1 cellular context compared by ENCODE assay signal in the genomic region with DNA sequence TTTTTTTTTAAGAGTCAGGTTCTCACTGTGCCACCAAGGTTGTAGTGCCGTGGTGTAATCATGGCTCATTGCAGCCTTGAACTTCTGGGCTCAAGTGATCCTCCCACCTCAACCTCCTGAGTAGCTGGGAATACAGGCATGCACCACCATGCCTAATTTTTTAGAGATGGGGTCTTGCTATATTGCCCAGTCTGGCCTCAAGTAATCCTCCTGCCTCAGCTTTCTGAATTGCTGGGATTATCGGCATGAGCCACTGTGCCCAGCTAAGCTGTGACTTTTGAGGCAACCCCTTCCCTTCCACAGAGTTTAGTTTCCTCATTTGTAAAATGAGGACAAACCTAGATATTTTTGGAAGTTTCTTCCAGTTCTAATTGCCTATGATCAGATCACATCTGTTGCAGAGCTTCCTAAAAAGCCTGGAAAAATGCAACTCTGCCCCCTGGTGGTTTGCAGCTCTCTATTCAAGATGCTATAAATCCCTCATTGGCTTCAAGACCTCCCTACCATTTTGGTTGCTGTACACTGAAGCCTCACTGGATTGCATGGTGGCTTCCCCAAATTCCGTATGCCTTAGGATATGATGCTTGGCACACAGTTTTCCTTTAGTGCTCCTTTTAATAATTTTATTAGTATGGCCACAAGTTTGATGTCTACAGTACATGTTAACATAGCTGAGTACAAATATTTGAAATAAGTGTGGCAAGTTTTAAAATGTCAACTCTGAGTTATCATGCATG.
TF ChIP-seq lines count a peak whose summit lies in the region.

No MANE protein-coding gene starts in this region.

TF ChIP-seq in GM23338, 12 proteins besides CTCF, POLR2A, EP300 and RAD21 (continued from another document):
- TF ChIP-seq, protein P1, sequence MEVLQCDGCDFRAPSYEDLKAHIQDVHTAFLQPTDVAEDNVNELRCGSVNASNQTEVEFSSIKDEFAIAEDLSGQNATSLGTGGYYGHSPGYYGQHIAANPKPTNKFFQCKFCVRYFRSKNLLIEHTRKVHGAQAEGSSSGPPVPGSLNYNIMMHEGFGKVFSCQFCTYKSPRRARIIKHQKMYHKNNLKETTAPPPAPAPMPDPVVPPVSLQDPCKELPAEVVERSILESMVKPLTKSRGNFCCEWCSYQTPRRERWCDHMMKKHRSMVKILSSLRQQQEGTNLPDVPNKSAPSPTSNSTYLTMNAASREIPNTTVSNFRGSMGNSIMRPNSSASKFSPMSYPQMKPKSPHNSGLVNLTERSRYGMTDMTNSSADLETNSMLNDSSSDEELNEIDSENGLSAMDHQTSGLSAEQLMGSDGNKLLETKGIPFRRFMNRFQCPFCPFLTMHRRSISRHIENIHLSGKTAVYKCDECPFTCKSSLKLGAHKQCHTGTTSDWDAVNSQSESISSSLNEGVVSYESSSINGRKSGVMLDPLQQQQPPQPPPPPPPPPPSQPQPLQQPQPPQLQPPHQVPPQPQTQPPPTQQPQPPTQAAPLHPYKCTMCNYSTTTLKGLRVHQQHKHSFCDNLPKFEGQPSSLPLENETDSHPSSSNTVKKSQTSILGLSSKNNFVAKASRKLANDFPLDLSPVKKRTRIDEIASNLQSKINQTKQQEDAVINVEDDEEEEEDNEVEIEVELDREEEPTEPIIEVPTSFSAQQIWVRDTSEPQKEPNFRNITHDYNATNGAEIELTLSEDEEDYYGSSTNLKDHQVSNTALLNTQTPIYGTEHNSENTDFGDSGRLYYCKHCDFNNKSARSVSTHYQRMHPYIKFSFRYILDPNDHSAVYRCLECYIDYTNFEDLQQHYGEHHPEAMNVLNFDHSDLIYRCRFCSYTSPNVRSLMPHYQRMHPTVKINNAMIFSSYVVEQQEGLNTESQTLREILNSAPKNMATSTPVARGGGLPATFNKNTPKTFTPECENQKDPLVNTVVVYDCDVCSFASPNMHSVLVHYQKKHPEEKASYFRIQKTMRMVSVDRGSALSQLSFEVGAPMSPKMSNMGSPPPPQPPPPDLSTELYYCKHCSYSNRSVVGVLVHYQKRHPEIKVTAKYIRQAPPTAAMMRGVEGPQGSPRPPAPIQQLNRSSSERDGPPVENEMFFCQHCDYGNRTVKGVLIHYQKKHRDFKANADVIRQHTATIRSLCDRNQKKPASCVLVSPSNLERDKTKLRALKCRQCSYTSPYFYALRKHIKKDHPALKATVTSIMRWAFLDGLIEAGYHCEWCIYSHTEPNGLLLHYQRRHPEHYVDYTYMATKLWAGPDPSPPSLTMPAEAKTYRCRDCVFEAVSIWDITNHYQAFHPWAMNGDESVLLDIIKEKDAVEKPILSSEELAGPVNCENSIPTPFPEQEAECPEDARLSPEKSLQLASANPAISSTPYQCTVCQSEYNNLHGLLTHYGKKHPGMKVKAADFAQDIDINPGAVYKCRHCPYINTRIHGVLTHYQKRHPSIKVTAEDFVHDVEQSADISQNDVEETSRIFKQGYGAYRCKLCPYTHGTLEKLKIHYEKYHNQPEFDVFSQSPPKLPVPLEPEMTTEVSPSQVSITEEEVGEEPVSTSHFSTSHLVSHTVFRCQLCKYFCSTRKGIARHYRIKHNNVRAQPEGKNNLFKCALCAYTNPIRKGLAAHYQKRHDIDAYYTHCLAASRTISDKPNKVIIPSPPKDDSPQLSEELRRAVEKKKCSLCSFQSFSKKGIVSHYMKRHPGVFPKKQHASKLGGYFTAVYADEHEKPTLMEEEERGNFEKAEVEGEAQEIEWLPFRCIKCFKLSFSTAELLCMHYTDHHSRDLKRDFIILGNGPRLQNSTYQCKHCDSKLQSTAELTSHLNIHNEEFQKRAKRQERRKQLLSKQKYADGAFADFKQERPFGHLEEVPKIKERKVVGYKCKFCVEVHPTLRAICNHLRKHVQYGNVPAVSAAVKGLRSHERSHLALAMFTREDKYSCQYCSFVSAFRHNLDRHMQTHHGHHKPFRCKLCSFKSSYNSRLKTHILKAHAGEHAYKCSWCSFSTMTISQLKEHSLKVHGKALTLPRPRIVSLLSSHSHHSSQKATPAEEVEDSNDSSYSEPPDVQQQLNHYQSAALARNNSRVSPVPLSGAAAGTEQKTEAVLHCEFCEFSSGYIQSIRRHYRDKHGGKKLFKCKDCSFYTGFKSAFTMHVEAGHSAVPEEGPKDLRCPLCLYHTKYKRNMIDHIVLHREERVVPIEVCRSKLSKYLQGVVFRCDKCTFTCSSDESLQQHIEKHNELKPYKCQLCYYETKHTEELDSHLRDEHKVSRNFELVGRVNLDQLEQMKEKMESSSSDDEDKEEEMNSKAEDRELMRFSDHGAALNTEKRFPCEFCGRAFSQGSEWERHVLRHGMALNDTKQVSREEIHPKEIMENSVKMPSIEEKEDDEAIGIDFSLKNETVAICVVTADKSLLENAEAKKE (CRISPR knock-in tag; IDR thresholded peaks at IDR 0.05): no peak
